Comparison of ENCODE assay signal across 17 cellular contexts in the genomic region with DNA sequence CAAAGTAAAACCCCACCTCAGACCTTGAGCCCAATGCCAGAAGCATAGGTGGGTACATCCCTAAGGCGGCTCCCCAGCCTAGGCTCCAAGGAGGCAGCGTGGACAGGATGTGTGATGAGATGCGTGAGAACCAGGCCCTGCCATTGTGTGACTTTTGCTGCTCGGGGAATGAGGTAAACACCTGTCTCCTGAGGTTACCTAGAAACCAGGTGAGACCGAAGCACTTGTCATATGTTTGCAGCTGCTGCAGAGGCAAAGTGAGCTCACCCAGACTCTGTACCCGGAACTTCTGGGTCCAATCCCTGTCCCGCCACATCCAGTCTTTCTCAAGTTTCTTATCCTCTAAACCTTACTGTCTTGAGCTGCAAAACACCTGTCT. TPM values are rescaled to one million over a fixed set of nuclear protein-coding genes. Genes with fewer than 3 reads are reported as not detected.
DNase-seq lines count a peak whose midpoint lies in the region; ATAC-seq and TF ChIP-seq lines count a peak whose summit lies in the region.
"Had no signal": no experiment of that assay in that cellular context is flagged by ENCODE, and none has a peak within 500 bp of the region (broad histone marks: within the 10 kb centered on the region; RNA-seq: fewer than 3 reads in every experiment).

No MANE protein-coding gene starts in this region.

- peaks cover 14% of the 10 kb centered on the region for H3K36me3 Mint-ChIP-seq in neural crest cell (ENCODE audit: low read depth)
- H3K36me3 Mint-ChIP-seq: CD8-positive, alpha-beta T cell; stimulated activated naive B cell treated with anti-CD40 and anti-IgM and Interleukin-4, amounts not matched to agents 10 μg/mL and 1 μg/mL and 100 μg/mL, for 72 hours had no signal

- peak overlapping the region; percentile 88 for H3K4me3 Mint-ChIP-seq in neural crest cell
- H3K4me3 Mint-ChIP-seq: activated naive CD8-positive, alpha-beta T cell treated with anti-CD3 and anti-CD28 coated beads for 36 hours; CD8-positive, alpha-beta T cell; stimulated activated naive B cell treated with anti-CD40 and anti-IgM and Interleukin-4, amounts not matched to agents 10 μg/mL and 1 μg/mL and 100 μg/mL, for 72 hours had no signal

- H3K9me3 Mint-ChIP-seq in neural crest cell: no peaks in the 10 kb centered on the region
- H3K9me3 Mint-ChIP-seq: activated naive CD8-positive, alpha-beta T cell treated with anti-CD3 and anti-CD28 coated beads for 36 hours; CD8-positive, alpha-beta T cell; stimulated activated naive B cell treated with anti-CD40 and anti-IgM and Interleukin-4, amounts not matched to agents 10 μg/mL and 1 μg/mL and 100 μg/mL, for 72 hours had no signal

- no peak overlapping the region for H3K27ac Mint-ChIP-seq in neural crest cell (ENCODE audit: unreplicated experiment)
- H3K27ac Mint-ChIP-seq: activated naive CD8-positive, alpha-beta T cell treated with anti-CD3 and anti-CD28 coated beads for 36 hours; CD8-positive, alpha-beta T cell; naive thymus-derived CD8-positive, alpha-beta T cell; stimulated activated naive B cell treated with anti-CD40 and anti-IgM and Interleukin-4, amounts not matched to agents 10 μg/mL and 1 μg/mL and 100 μg/mL, for 72 hours had no signal

- ATAC-seq in HG02973 (IDR thresholded peaks at IDR 0.05; ENCODE audit: unreplicated experiment): no peak
- ATAC-seq: CD8-positive, alpha-beta T cell; HCT116; left colon; naive thymus-derived CD8-positive, alpha-beta T cell; stimulated activated naive B cell treated with anti-CD40 and anti-IgM and Interleukin-4, amounts not matched to agents 10 μg/mL and 1 μg/mL and 100 μg/mL, for 72 hours had no signal

- DNase-seq in DMS153 (lab: John Stamatoyannopoulos, UW) (peak; percentile 85), NCI-H1417 (lab: John Stamatoyannopoulos, UW) (peak; percentile 53 to 80 (median 73)), NCI-H510A (lab: John Stamatoyannopoulos, UW) (peak; percentile 71), neural crest cell (ENCODE audit: low read depth, low spot score) (no peak), T1000 (lab: John Stamatoyannopoulos, UW) (no peak), amniotic stem cell (lab: John Stamatoyannopoulos, UW) (no peak)
- DNase-seq: activated CD4-positive, CD25-positive, alpha-beta regulatory T cell; activated naive CD8-positive, alpha-beta T cell treated with anti-CD3 and anti-CD28 coated beads for 36 hours; left colon; MV-4-11; naive thymus-derived CD8-positive, alpha-beta T cell; posterior cingulate gyrus; stimulated activated CD4-positive, alpha-beta T cell treated with anti-CD3 and anti-CD28 coated beads, Interleukin-1b, Interleukin-23, amount 100 ng/mL, for 48 hours; stimulated activated naive B cell treated with anti-CD40 and anti-IgM and Interleukin-4, amounts not matched to agents 10 μg/mL and 1 μg/mL and 100 μg/mL, for 72 hours had no signal

- H3K27me3 Mint-ChIP-seq in neural crest cell (ENCODE audit: low read depth): peaks cover 4% of the 10 kb centered on the region

- no peak for TF ChIP-seq CTCF in neural crest cell (conservative IDR thresholded peaks at IDR 0.05)

- peaks cover 29% of the 10 kb centered on the region for H3K4me1 Mint-ChIP-seq in neural crest cell

RNA-seq across cellular contexts. Expression of a gene that starts 3.4 kb away (rescaled TPM):
- 19.1 and 21.4 TPM in 2 replicates for total RNA-seq in neural crest cell

Comparison
In these comparisons a context has a peak if more than half of its experiments do, and no peak if none do; other contexts are left out.
1. DNase-seq: peak in DMS153 (single experiment), NCI-H1417 (3 of 3) and NCI-H510A (single experiment); none in neural crest cell (single experiment), T1000 (single experiment) and amniotic stem cell (single experiment).